Comparison of ENCODE assay signal across 22 cellular contexts in the genomic region with DNA sequence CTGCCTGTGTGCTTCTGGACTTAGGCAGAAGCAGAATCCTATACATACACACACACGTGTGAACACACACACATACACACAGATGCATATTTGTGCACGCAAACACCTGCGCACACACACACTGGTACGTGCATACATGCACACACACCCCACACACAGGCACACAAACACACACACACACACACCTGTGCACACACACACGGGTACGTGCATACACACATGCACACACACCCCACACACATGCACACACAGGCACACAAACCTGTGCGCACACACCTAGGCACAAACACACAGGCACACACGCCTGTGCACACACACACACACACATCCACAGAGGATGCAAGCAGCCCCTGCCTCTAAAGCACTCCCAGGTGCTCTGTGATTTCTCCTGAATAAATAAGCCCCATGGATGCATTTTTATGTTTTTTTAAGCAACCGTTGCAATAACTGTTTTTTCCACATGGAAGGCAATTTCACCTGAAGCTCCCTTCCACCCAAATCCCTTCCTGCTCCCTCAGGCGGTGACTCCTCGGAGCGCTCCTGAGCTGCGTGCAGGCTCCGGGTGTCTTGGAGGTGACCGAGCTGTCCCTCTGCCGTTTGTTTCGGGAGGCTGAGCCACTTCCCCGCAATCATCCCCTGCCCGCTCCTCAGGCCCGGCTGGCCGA.
"Had no signal": no experiment of that assay in that cellular context is flagged by ENCODE, and none has a peak within 500 bp of the region (broad histone marks: within the 10 kb centered on the region; RNA-seq: fewer than 3 reads in every experiment).

No MANE protein-coding gene starts in this region.

- H3K27me3 ChIP-seq: brain microvascular endothelial cell, hepatocyte, stomach had no signal

- H3K9me3 ChIP-seq: stomach had no signal

- FAIRE-seq: colon had no signal

- H2AFZ ChIP-seq: hepatocyte had no signal

- H3K36me3 ChIP-seq: brain microvascular endothelial cell, left ventricle myocardium inferior, stomach had no signal

- DNase-seq: activated CD4-positive, alpha-beta T cell treated with anti-CD3 and anti-CD28 coated beads for 48 hours; activated CD8-positive, alpha-beta memory T cell treated with anti-CD3 and anti-CD28 coated beads, Interleukin-2, amount 10 ng/mL, durations not matched to agents 7 days and 5 days; activated CD8-positive, alpha-beta T cell treated with anti-CD3 and anti-CD28 coated beads for 36 hours; activated gamma-delta T cell; activated T-cell treated with anti-CD3 and anti-CD28 coated beads for 4 hours; aorta; brain microvascular endothelial cell; effector memory CD4-positive, alpha-beta T cell; foreskin melanocyte; glutamatergic neuron; immature natural killer cell; left ventricle myocardium inferior; natural killer cell; nucleus accumbens; stimulated activated CD4-positive, alpha-beta T cell treated with anti-CD3 and anti-CD28 coated beads, Interleukin-2, amount 100 ng/mL, for 24 hours; stomach; T-helper 17 cell had no signal

- H3K4me3 ChIP-seq: hepatocyte, left ventricle myocardium inferior, skin epidermis, stomach had no signal

- H3K27ac ChIP-seq: brain microvascular endothelial cell, hepatocyte, left ventricle myocardium inferior, skin epidermis, stomach had no signal

- H3K4me1 ChIP-seq: stomach had no signal

- H3K79me2 ChIP-seq: hepatocyte had no signal

- ATAC-seq: activated CD8-positive, alpha-beta memory T cell treated with anti-CD3 and anti-CD28 coated beads, Interleukin-2, amount 10 ng/mL, durations not matched to agents 7 days and 5 days; activated CD8-positive, alpha-beta T cell treated with anti-CD3 and anti-CD28 coated beads for 36 hours; esophagus mucosa; natural killer cell; stimulated activated effector memory CD8-positive, alpha-beta T cell treated with anti-CD3 and anti-CD28 coated beads, Interleukin-12 subunit alpha, Interleukin-12 subunit beta, amount 100 ng/mL, for 72 hours; T-helper 17 cell had no signal

- H3K4me2 ChIP-seq: hepatocyte had no signal
